In the genomic region with DNA sequence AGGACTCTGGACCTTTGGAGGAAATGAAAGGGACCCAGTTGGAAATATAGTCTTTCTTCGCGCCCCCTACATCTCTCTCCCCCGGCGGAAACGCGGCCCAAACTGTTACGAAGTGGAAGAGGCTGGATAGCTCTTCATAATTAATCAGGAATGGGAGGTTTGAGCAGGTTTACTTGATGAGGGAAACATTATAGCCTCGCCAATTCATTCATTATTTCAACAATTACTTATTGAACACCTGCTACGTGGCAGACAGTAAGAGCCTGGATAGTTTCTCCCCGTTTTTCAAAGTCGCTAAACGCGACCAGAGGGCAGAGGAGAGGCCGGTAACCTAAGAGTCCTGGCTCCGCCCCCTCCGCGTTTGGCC, we compare ENCODE assay signal across 9 cellular contexts. TPM values are rescaled to one million over a fixed set of nuclear protein-coding genes. Genes with fewer than 3 reads are reported as not detected.
DNase-seq lines count a peak whose midpoint lies in the region; ATAC-seq, FAIRE-seq and TF ChIP-seq lines count a peak whose summit lies in the region.
"Had no signal": no experiment of that assay in that cellular context is flagged by ENCODE, and none has a peak within 500 bp of the region (broad histone marks: within the 10 kb centered on the region; RNA-seq: fewer than 3 reads in every experiment).

No MANE protein-coding gene starts in this region.

- H2AFZ ChIP-seq in Karpas-422 (ENCODE audit: low read length), result no peak overlapping the region

- CTCF ChIA-PET in A549 (lab: Yijun Ruan, JAX), result interaction anchor here (0.7 to 17.4 kb wide), 9 partner anchors 9 to 251 kb away, joined by 3 to 337 read pairs (median 4); a partner anchor contains a TSS

- FAIRE-seq in A549 (lab: Jason Lieb, UNC), result peak; percentile 43

- TF ChIP-seq EP300 in A549 (IDR thresholded peaks at IDR 0.05), result no peak

- POLR2A ChIA-PET in A549 (lab: Yijun Ruan, JAX), result interaction anchor here (1.0 to 2.0 kb wide), 7 partner anchors 12 to 268 kb away, joined by 3 to 15 read pairs (median 4); a partner anchor contains a TSS

- H3K27me3 ChIP-seq in Karpas-422 (ENCODE audit: low read length) (no peaks in the 10 kb centered on the region), muscle layer of duodenum (ENCODE audit: low read depth, low read length) (peaks cover 14% of the 10 kb centered on the region)

- no peaks in the 10 kb centered on the region for H3K79me2 ChIP-seq in Karpas-422 (ENCODE audit: low read length)

- H3K9me3 ChIP-seq in A549 (no peaks in the 10 kb centered on the region), Karpas-422 (ENCODE audit: low read length) (no peaks in the 10 kb centered on the region), muscle layer of duodenum (ENCODE audit: control insufficient read depth in 1 of 2, low read length in 2 of 2) (no peaks in the 10 kb centered on the region)

- H4K20me1 ChIP-seq in Karpas-422 (ENCODE audit: insufficient read depth, low read depth, low read length), result no peaks in the 10 kb centered on the region

- H3K4me2 ChIP-seq in A549 (peak overlapping the region; percentile 97), Karpas-422 (ENCODE audit: low read depth, low read length, poor library complexity, severe bottlenecking) (peak overlapping the region; percentile 80)

- 1% methylated on average over 17 of the region's 17 CpGs for WGBS in A549 (ENCODE audit: missing lambda C conversion rate)

- no peak for TF ChIP-seq POLR2A in A549 (IDR thresholded peaks at IDR 0.05; ENCODE audit: low read length)

- ATAC-seq in A549 (peak; percentile 65 to 78; a peak in 5 of 6 replicates), GM19438 (IDR thresholded peaks at IDR 0.05; ENCODE audit: low read depth, unreplicated experiment) (peak; percentile 46)

- H3K4me3 ChIP-seq in A549 (peak overlapping the region; percentile 57), Karpas-422 (ENCODE audit: low read length) (peak overlapping the region; percentile 78), coronary artery (peak overlapping the region; percentile 90), muscle layer of duodenum (ENCODE audit: low read depth in 1 of 2, low read length in 2 of 2) (peak overlapping the region; percentile 86 to 97)

- TF ChIP-seq CTCF in A549 (IDR thresholded peaks at IDR 0.05) (no peak), coronary artery (IDR thresholded peaks at IDR 0.05) (no peak)

- peak in 1 of 2 experiments; percentile 83 for DNase-seq in A549 (ENCODE audit: low read depth in 1 of 2, low spot score in 1 of 2)
- DNase-seq in Karpas-422, result no peak
- DNase-seq in coronary artery (ENCODE audit: low spot score), result no peak
- no peak for DNase-seq in NCI-H1417 treated with DMSO at 0.1 percent for 48 hours (lab: John Stamatoyannopoulos, UW)
- DNase-seq in cerebellum (ENCODE audit: low spot score), result no peak
- no peak for DNase-seq in DMS53 (lab: John Stamatoyannopoulos, UW)

- no peaks in the 10 kb centered on the region for H3K9me2 ChIP-seq in Karpas-422 (replicated peaks; ENCODE audit: insufficient read depth, low read length)

- H3K36me3 ChIP-seq in Karpas-422 (ENCODE audit: insufficient read depth, low read length), result no peaks in the 10 kb centered on the region
- peaks cover 10 to 15% of the 10 kb centered on the region in 2 donors for H3K36me3 ChIP-seq in muscle layer of duodenum (ENCODE audit: control insufficient read depth in 1 of 2, insufficient read depth in 2 of 2, low read length in 2 of 2)

- H3K9ac ChIP-seq in Karpas-422 (ENCODE audit: low read length), result peak overlapping the region; percentile 72

- TF ChIP-seq RAD21 in A549 (conservative IDR thresholded peaks at IDR 0.05 in 1 of 2, IDR thresholded peaks at IDR 0.05 in 1 of 2), result no peak

- peak overlapping the region; percentile 86 to 90 for H3K27ac ChIP-seq in A549
- peak overlapping the region; percentile 71 for H3K27ac ChIP-seq in Karpas-422 (ENCODE audit: low read length)
- peak overlapping the region; percentile 83 to 94 for H3K27ac ChIP-seq in coronary artery
- H3K27ac ChIP-seq in muscle layer of duodenum (ENCODE audit: low read length), result peak overlapping the region; percentile 73

- H3K4me1 ChIP-seq in A549 (peaks cover 25% of the 10 kb centered on the region), Karpas-422 (ENCODE audit: low read length) (peaks cover 12% of the 10 kb centered on the region), muscle layer of duodenum (ENCODE audit: control insufficient read depth in 1 of 2, insufficient read depth in 2 of 2, low read length in 2 of 2) (peaks cover 11 to 39% of the 10 kb centered on the region in 2 donors)

TF ChIP-seq in A549, 52 proteins besides CTCF, POLR2A, EP300 and RAD21 (continues in another document):
- TF ChIP-seq TFCP2L1 (CRISPR knock-in tag; IDR thresholded peaks at IDR 0.05), result no peak
- TF ChIP-seq ZFP36 (IDR thresholded peaks at IDR 0.05; ENCODE audit: borderline replicate concordance, partially characterized antibody), result no peak
- TF ChIP-seq, protein P1, sequence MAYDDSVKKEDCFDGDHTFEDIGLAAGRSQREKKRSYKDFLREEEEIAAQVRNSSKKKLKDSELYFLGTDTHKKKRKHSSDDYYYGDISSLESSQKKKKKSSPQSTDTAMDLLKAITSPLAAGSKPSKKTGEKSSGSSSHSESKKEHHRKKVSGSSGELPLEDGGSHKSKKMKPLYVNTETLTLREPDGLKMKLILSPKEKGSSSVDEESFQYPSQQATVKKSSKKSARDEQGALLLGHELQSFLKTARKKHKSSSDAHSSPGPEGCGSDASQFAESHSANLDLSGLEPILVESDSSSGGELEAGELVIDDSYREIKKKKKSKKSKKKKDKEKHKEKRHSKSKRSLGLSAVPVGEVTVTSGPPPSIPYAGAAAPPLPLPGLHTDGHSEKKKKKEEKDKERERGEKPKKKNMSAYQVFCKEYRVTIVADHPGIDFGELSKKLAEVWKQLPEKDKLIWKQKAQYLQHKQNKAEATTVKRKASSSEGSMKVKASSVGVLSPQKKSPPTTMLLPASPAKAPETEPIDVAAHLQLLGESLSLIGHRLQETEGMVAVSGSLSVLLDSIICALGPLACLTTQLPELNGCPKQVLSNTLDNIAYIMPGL (CRISPR knock-in tag; IDR thresholded peaks at IDR 0.05; ENCODE audit: borderline replicate concordance), result no peak
- TF ChIP-seq, protein P2, sequence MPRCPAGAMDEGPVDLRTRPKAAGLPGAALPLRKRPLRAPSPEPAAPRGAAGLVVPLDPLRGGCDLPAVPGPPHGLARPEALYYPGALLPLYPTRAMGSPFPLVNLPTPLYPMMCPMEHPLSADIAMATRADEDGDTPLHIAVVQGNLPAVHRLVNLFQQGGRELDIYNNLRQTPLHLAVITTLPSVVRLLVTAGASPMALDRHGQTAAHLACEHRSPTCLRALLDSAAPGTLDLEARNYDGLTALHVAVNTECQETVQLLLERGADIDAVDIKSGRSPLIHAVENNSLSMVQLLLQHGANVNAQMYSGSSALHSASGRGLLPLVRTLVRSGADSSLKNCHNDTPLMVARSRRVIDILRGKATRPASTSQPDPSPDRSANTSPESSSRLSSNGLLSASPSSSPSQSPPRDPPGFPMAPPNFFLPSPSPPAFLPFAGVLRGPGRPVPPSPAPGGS (IDR thresholded peaks at IDR 0.05), result no peak
- no peak for TF ChIP-seq HEYL (CRISPR knock-in tag; IDR thresholded peaks at IDR 0.05)
- no peak for TF ChIP-seq HOXB5 (CRISPR knock-in tag; IDR thresholded peaks at IDR 0.05)
- TF ChIP-seq GATA3 (IDR thresholded peaks at IDR 0.05; ENCODE audit: borderline replicate concordance), result no peak

RNA-seq across cellular contexts. Expression of a gene that starts 0.2 kb away (rescaled TPM):
- polyA plus RNA-seq in A549 (2011; rRNA removed) (3.7 and 4.8 TPM in 2 replicates), A549 (2017; fragmentation: RNase III; extraction: RNeasy Plus Mini Kit Qiagen cat#74134 plus additional on column Dnase treatment) (8.7 to 10.4 TPM (median 9.4 TPM) in 3 replicates)
- polyA plus RNA-seq in A549 (2012; cell fraction: cytosol; rRNA removed), result 15.0 and 18.4 TPM in 2 replicates
- 29.5 and 44.2 TPM in 2 replicates for polyA plus RNA-seq in A549 (2012; cell fraction: nucleus; rRNA removed)
- 2.8 and 3.2 TPM in 2 replicates for polyA minus RNA-seq in A549 (2011; rRNA and poly(A)+ RNA removed)
- 2.4 and 3.6 TPM in 2 replicates for total RNA-seq in Karpas-422 (2014; rRNA removed; shearing (Covaris generic); ENCODE audit: low replicate concordance)
- 6.2 TPM for total RNA-seq in cerebellum

RNA-seq across cellular contexts. Expression of a gene that starts 1.8 kb away (rescaled TPM):
- polyA plus RNA-seq in A549 (2011; rRNA removed) (0.14 and 0.19 TPM in 2 replicates), A549 (2017; fragmentation: RNase III; extraction: RNeasy Plus Mini Kit Qiagen cat#74134 plus additional on column Dnase treatment) (0.42 to 0.75 TPM (median 0.70 TPM) in 3 replicates)
- polyA plus RNA-seq in A549 (2012; cell fraction: cytosol; rRNA removed), result 0.28 and 0.54 TPM in 2 replicates
- 0.45 and 0.83 TPM in 2 replicates for polyA plus RNA-seq in A549 (2012; cell fraction: nucleus; rRNA removed)
- 0.15 and 0.66 TPM in 2 replicates for polyA minus RNA-seq in A549 (2011; rRNA and poly(A)+ RNA removed)
- 0.19 and 0.61 TPM in 2 replicates for total RNA-seq in Karpas-422 (2014; rRNA removed; shearing (Covaris generic); ENCODE audit: low replicate concordance)
- 38.8 TPM for total RNA-seq in cerebellum

RNA-seq across cellular contexts. Expression of a gene that starts 11.9 kb away (rescaled TPM):
- polyA plus RNA-seq in A549 (2011; rRNA removed), result 42.5 and 43.7 TPM in 2 replicates
- 58.5 and 59.9 TPM in 2 replicates for polyA plus RNA-seq in A549 (2012; cell fraction: cytosol; rRNA removed)
- polyA plus RNA-seq in A549 (2012; cell fraction: nucleus; rRNA removed), result 74.7 and 75.8 TPM in 2 replicates
- polyA plus RNA-seq in A549 (2017; fragmentation: RNase III; extraction: RNeasy Plus Mini Kit Qiagen cat#74134 plus additional on column Dnase treatment), result 52.1 to 69.3 TPM (median 67.4 TPM) in 3 replicates
- polyA minus RNA-seq in A549 (2011; rRNA and poly(A)+ RNA removed), result 28.0 and 34.8 TPM in 2 replicates
- 27.1 and 34.1 TPM in 2 replicates for total RNA-seq in Karpas-422 (2014; rRNA removed; shearing (Covaris generic); ENCODE audit: low replicate concordance)
- 28.3 TPM for total RNA-seq in cerebellum

RNA-seq across cellular contexts. Expression of a gene that starts 24.9 kb away (rescaled TPM):
- polyA plus RNA-seq in A549 (2011; rRNA removed) (20.5 and 27.6 TPM in 2 replicates), A549 (2017; fragmentation: RNase III; extraction: RNeasy Plus Mini Kit Qiagen cat#74134 plus additional on column Dnase treatment) (35.7 to 63.6 TPM (median 36.6 TPM) in 3 replicates)
- polyA plus RNA-seq in A549 (2012; cell fraction: cytosol; rRNA removed), result 61.3 and 70.0 TPM in 2 replicates
- 218 and 281 TPM in 2 replicates for polyA plus RNA-seq in A549 (2012; cell fraction: nucleus; rRNA removed)
- polyA minus RNA-seq in A549 (2011; rRNA and poly(A)+ RNA removed), result 16.0 and 17.9 TPM in 2 replicates
- 3.1 and 7.4 TPM in 2 replicates for total RNA-seq in Karpas-422 (2014; rRNA removed; shearing (Covaris generic); ENCODE audit: low replicate concordance)
- total RNA-seq in cerebellum, result 3.5 TPM

RNA-seq across cellular contexts. Expression of a gene that starts 30.9 kb away (rescaled TPM):
- polyA plus RNA-seq in A549 (2011; rRNA removed), result 0.09 and 0.12 TPM in 2 replicates
- 0.20 and 0.31 TPM in 2 replicates for polyA plus RNA-seq in A549 (2012; cell fraction: cytosol; rRNA removed)
- 0.13 and 0.16 TPM in 2 replicates for polyA plus RNA-seq in A549 (2012; cell fraction: nucleus; rRNA removed)
- 0.07 to 0.13 TPM (median 0.07 TPM) in 3 replicates for polyA plus RNA-seq in A549 (2017; fragmentation: RNase III; extraction: RNeasy Plus Mini Kit Qiagen cat#74134 plus additional on column Dnase treatment)
- polyA minus RNA-seq in A549 (2011; rRNA and poly(A)+ RNA removed), result 0.24 and 0.33 TPM in 2 replicates
- 0.78 TPM in 1 of 2 replicates, not detected in the other for total RNA-seq in Karpas-422 (2014; rRNA removed; shearing (Covaris generic); ENCODE audit: low replicate concordance)
- not detected for total RNA-seq in cerebellum
- total RNA-seq: myocyte had no signal

Comparison
In these comparisons a context has a peak if more than half of its experiments do, and no peak if none do; other contexts are left out.
1. RNA of a gene that starts 1.8 kb away (total RNA-seq): 38.8 TPM in cerebellum (single experiment); 0.19 to 0.61 TPM in Karpas-422; every median in the first group is over 10 times any median in the second.
2. Peak in every context shown above with its lines, with median percentiles within 50 percentile points of each other: H3K27ac ChIP-seq and H3K4me3 ChIP-seq.